In genomic region chr9:89310486-89311345, GRCh38 we compare ENCODE assay signal across 1 cellular context.
TF ChIP-seq lines count a peak whose summit lies in the region.

CKS2 (plus strand) TSS chr9:89311195; CDS start chr9:89311293, 98 bp downstream.

TF ChIP-seq in HEK293, 187 proteins besides CTCF, POLR2A, EP300 and RAD21 (continued from another document):
- no peak for TF ChIP-seq ZNF585B (tag by site-specific recombination; IDR thresholded peaks at IDR 0.05)
- peak; percentile 96 for TF ChIP-seq SP2 (tag by site-specific recombination; IDR thresholded peaks at IDR 0.05)
- TF ChIP-seq ZBTB48 (tag by site-specific recombination; IDR thresholded peaks at IDR 0.05), result peak; percentile 41
- TF ChIP-seq ZNF658 (tag by site-specific recombination; IDR thresholded peaks at IDR 0.05), result no peak
- TF ChIP-seq PRDM10 (tag by site-specific recombination; IDR thresholded peaks at IDR 0.05), result peak; percentile 78
- TF ChIP-seq EGR2 (tag by site-specific recombination; IDR thresholded peaks at IDR 0.05; ENCODE audit: low read depth), result 0 out of 2 replicates have a peak, but pooled peaks have one; percentile 5
- peak; percentile 93 for TF ChIP-seq ZBTB11 (tag by site-specific recombination; conservative IDR thresholded peaks at IDR 0.05; ENCODE audit: low read depth)
- peak; percentile 67; the same call in 1 of the 2 replicates for TF ChIP-seq ZNF76 (tag by site-specific recombination; IDR thresholded peaks at IDR 0.05; ENCODE audit: borderline replicate concordance, low read depth)
- TF ChIP-seq ATF2 (tag by site-specific recombination; IDR thresholded peaks at IDR 0.05; ENCODE audit: low read depth), result peak; percentile 99
- peak; percentile 77 for TF ChIP-seq ZXDB (tag by site-specific recombination; IDR thresholded peaks at IDR 0.05)
- TF ChIP-seq ZNF785 (tag by site-specific recombination; IDR thresholded peaks at IDR 0.05), result no peak
- TF ChIP-seq YY1 (tag by site-specific recombination; IDR thresholded peaks at IDR 0.05), result peak; percentile 61
- peak; percentile 78 for TF ChIP-seq KLF9 (tag by site-specific recombination; IDR thresholded peaks at IDR 0.05; ENCODE audit: low read depth)
- TF ChIP-seq ZNF692 (tag by site-specific recombination; IDR thresholded peaks at IDR 0.05), result peak; percentile 15; the same call in 1 of the 2 replicates
- no peak for TF ChIP-seq ZNF664 (tag by site-specific recombination; IDR thresholded peaks at IDR 0.05)
- TF ChIP-seq SP7 (tag by site-specific recombination; IDR thresholded peaks at IDR 0.05), result peak; percentile 32; the same call in 1 of the 2 replicates
- peak; percentile 38; the same call in 1 of the 2 replicates for TF ChIP-seq KLF16 (tag by site-specific recombination; IDR thresholded peaks at IDR 0.05)
- TF ChIP-seq ZFHX2 (tag by site-specific recombination; conservative IDR thresholded peaks at IDR 0.05), result peak; percentile 70
- peak; percentile 89 for TF ChIP-seq ZBTB10 (tag by site-specific recombination; IDR thresholded peaks at IDR 0.05)
- peak; percentile 46 for TF ChIP-seq ZBTB26 (tag by site-specific recombination; optimal IDR thresholded peaks at IDR 0.05)
- TF ChIP-seq ZNF747 (tag by site-specific recombination; IDR thresholded peaks at IDR 0.05), result no peak
- peak; percentile 52; the same call in 1 of the 2 replicates for TF ChIP-seq ZNF518A (tag by site-specific recombination; conservative IDR thresholded peaks at IDR 0.05; ENCODE audit: low read depth)
- no peak for TF ChIP-seq GLIS1 (tag by site-specific recombination; IDR thresholded peaks at IDR 0.05)
